In genomic region chr5:142333749-142334148, GRCh38 we compare ENCODE assay signal across 6 cellular contexts. TPM values are rescaled to one million over a fixed set of nuclear protein-coding genes. Genes with fewer than 3 reads are reported as not detected.
A peak's percentile ranks its signal among the peaks of the same experiment; 100 is the strongest.
DNase-seq lines count a peak whose midpoint lies in the region; ATAC-seq and TF ChIP-seq lines count a peak whose summit lies in the region.
"Not testable (repeated sequence)": the region's sequence is repeated elsewhere in the genome, so short reads cannot be mapped to it uniquely, and the experiment has no call there.
"Had no signal": no experiment of that assay in that cellular context is flagged by ENCODE, and none has a peak within 500 bp of the region (broad histone marks: within the 10 kb centered on the region; RNA-seq: fewer than 3 reads in every experiment).

No MANE protein-coding gene starts in this region.

- H3K4me3 ChIP-seq in HEK293 (ENCODE audit: low read depth, low read length); sigmoid colon: not testable (repeated sequence)

- TF ChIP-seq CTCF in HEK293 (tag by site-specific recombination; IDR thresholded peaks at IDR 0.05); sigmoid colon (IDR thresholded peaks at IDR 0.05): not testable (repeated sequence)

- H3K36me3 Mint-ChIP-seq in T-helper 17 cell (ENCODE audit: low read depth), result not testable (repeated sequence)

- not testable (repeated sequence) for H3K4me1 Mint-ChIP-seq in T-helper 17 cell

- POLR2A ChIA-PET in HEK293 (lab: Yijun Ruan, JAX), result interaction anchor here (0.9 kb wide), 1 partner anchor 13 kb away, joined by 5 read pairs; no protein-coding TSS in a partner anchor

- ATAC-seq in T-helper 17 cell, result not testable (repeated sequence)

- H3K36me3 ChIP-seq in HEK293 (ENCODE audit: control insufficient read depth in 2 of 2, insufficient read depth in 1 of 2, low read length in 2 of 2); sigmoid colon: not testable (repeated sequence)

- not testable (repeated sequence) for H3K27ac ChIP-seq in HEK293 (ENCODE audit: extremely low read depth, low read depth, low read length); sigmoid colon

- H3K4me3 Mint-ChIP-seq in T-helper 17 cell, result not testable (repeated sequence)

- H3K9me3 ChIP-seq in HEK293 (ENCODE audit: control insufficient read depth, insufficient read depth, low read depth, low read length); T-helper 17 cell (ENCODE audit: control insufficient read depth, low read length, poor library complexity, severe bottlenecking); sigmoid colon: not testable (repeated sequence)

- not testable (repeated sequence) for H3K4me1 ChIP-seq in HEK293 (ENCODE audit: control insufficient read depth, insufficient read depth, low read length); sigmoid colon

- DNase-seq in T-helper 17 cell, result not testable (repeated sequence)
- DNase-seq in activated effector memory CD4-positive, alpha-beta T cell treated with anti-CD3 and anti-CD28 coated beads, Interleukin-2, amount 50 U/mL, for 16 hours, result peak; percentile 33
- peak; percentile 20 for DNase-seq in cardiac septum (ENCODE audit: low spot score)
- DNase-seq in sigmoid colon, result peak; percentile 22

- not testable (repeated sequence) for H3K27me3 Mint-ChIP-seq in T-helper 17 cell

- peaks cover 0 to 12% (median 0%) of the 10 kb centered on the region in 3 donors for H3K27me3 ChIP-seq in sigmoid colon

- not testable (repeated sequence) for TF ChIP-seq EP300 in sigmoid colon (IDR thresholded peaks at IDR 0.05)

- peak overlapping the region; percentile 19 for H3K27ac Mint-ChIP-seq in T-helper 17 cell

- intact Hi-C loops in cardiac septum (cut with DNase I); sigmoid colon (cut with DNase I): not testable (repeated sequence)

- not testable (repeated sequence) for TF ChIP-seq POLR2A in sigmoid colon (IDR thresholded peaks at IDR 0.05)

- CTCF ChIA-PET in HEK293 (lab: Yijun Ruan, JAX), result interaction anchor here (0.5 to 1.0 kb wide), 2 partner anchors 182 to 322 kb away, joined by 3 read pairs; no protein-coding TSS in a partner anchor

- 95 to 99% methylated on average over 2 of the region's 2 CpGs for WGBS in sigmoid colon, 2 donors

TF ChIP-seq in HEK293, 187 proteins besides CTCF, POLR2A, EP300 and RAD21:
- peak; percentile 82 for TF ChIP-seq ZNF121 (tag by site-specific recombination; IDR thresholded peaks at IDR 0.05)
TF ChIP-seq in HEK293: peak in this region for 1; not testable (repeated sequence) for 186.

RNA-seq across cellular contexts. Expression of gene SPRY4, which starts 8.9 kb away (rescaled TPM):
- total RNA-seq in T-helper 17 cell, result under 1 TPM in 1 of 2 donors, not detected in 1; 0.26 TPM
- 20.6 TPM for total RNA-seq in cardiac septum
- 10 to 100 TPM in 3 of 4 donors, 1 to 10 TPM in 1; 8.6 to 15.7 (median 12.4) TPM for total RNA-seq in sigmoid colon
- 1 to 10 TPM; 1.8 to 5.1 (median 3.5) TPM for polyA plus RNA-seq in sigmoid colon
- total RNA-seq: B cell had no signal

Comparison
In these comparisons a context has a peak if more than half of its experiments do, and no peak if none do; other contexts are left out.
1. RNA of gene SPRY4, which starts 8.9 kb away (total RNA-seq): 20.6 TPM in cardiac septum (single experiment) and 8.6 to 15.7 TPM in sigmoid colon; 0.26 TPM in T-helper 17 cell; every median in the first group is over 4 times any median in the second.